19 cellular contexts compared by ENCODE assay signal in genomic region chr6:47144306-47144705, GRCh38.
DNase-seq lines count a peak whose midpoint lies in the region; ATAC-seq, FAIRE-seq and TF ChIP-seq lines count a peak whose summit lies in the region.
"Had no signal": no experiment of that assay in that cellular context is flagged by ENCODE, and none has a peak within 500 bp of the region (broad histone marks: within the 10 kb centered on the region; RNA-seq: fewer than 3 reads in every experiment).

No MANE protein-coding gene starts in this region.

- H3K79me2 ChIP-seq in HepG2 (ENCODE audit: insufficient read depth, low read length): no peaks in the 10 kb centered on the region
- H3K79me2 ChIP-seq in neural progenitor cell (ENCODE audit: low read depth): no peaks in the 10 kb centered on the region

- H3K4me3 ChIP-seq in HepG2 (replicated peaks in 1 of 3; ENCODE audit: insufficient read depth in 1 of 3, low read depth in 2 of 3, low read length in 3 of 3) (no peak overlapping the region), right lobe of liver (no peak overlapping the region), cardiac fibroblast (replicated peaks in 1 of 2; ENCODE audit: low read depth in 2 of 2, low read length in 2 of 2) (no peak overlapping the region), upper lobe of right lung (no peak overlapping the region), neural progenitor cell (no peak overlapping the region)
- H3K4me3 ChIP-seq: psoas muscle had no signal

- H3K27ac Mint-ChIP-seq in neural progenitor cell: no peak overlapping the region
- H3K27ac Mint-ChIP-seq: activated naive CD4-positive, alpha-beta T cell treated with anti-CD3 and anti-CD28 coated beads, Interleukin-2, amount 50 U/mL, for 72 hours; T-helper 17 cell had no signal

- H3K27ac ChIP-seq in HepG2 (ENCODE audit: extremely low read length, insufficient read depth, low read length): no peak overlapping the region
- H3K27ac ChIP-seq in right lobe of liver: no peak overlapping the region
- no peak overlapping the region for H3K27ac ChIP-seq in upper lobe of right lung
- H3K27ac ChIP-seq in neural progenitor cell: no peak overlapping the region
- H3K27ac ChIP-seq: psoas muscle, RWPE1 had no signal

- H3F3A ChIP-seq in neural progenitor cell (ENCODE audit: low read depth): no peaks in the 10 kb centered on the region

- H3K9ac ChIP-seq in HepG2 (ENCODE audit: insufficient read depth, low read depth, low read length): no peak overlapping the region
- H3K9ac ChIP-seq in neural progenitor cell: no peak overlapping the region

- H4K20me1 ChIP-seq in HepG2 (ENCODE audit: insufficient read depth, low read length) (no peaks in the 10 kb centered on the region), neural progenitor cell (ENCODE audit: low read depth) (no peaks in the 10 kb centered on the region)

- H3K4me3 Mint-ChIP-seq in neural progenitor cell: no peak overlapping the region
- H3K4me3 Mint-ChIP-seq: naive B cell, T-helper 17 cell had no signal

- H2AFZ ChIP-seq in HepG2 (ENCODE audit: low read length) (no peak overlapping the region), neural progenitor cell (replicated peaks) (no peak overlapping the region)

- no peaks in the 10 kb centered on the region for H3K27me3 ChIP-seq in HepG2 (ENCODE audit: control insufficient read depth in 1 of 2, insufficient read depth in 2 of 2, low read length in 2 of 2)
- no peaks in the 10 kb centered on the region for H3K27me3 ChIP-seq in right lobe of liver
- no peaks in the 10 kb centered on the region for H3K27me3 ChIP-seq in upper lobe of right lung
- no peaks in the 10 kb centered on the region for H3K27me3 ChIP-seq in neural progenitor cell

- peaks cover 3% of the 10 kb centered on the region for H3K9me3 Mint-ChIP-seq in neural progenitor cell
- H3K9me3 Mint-ChIP-seq: activated naive CD4-positive, alpha-beta T cell treated with anti-CD3 and anti-CD28 coated beads, Interleukin-2, amount 50 U/mL, for 72 hours had no signal

- H3K4me1 ChIP-seq in HepG2 (ENCODE audit: insufficient read depth, low read length): peaks cover 37% of the 10 kb centered on the region
- peaks cover 0 to 18% (median 9%) of the 10 kb centered on the region in 4 donors for H3K4me1 ChIP-seq in right lobe of liver
- peaks cover 8% of the 10 kb centered on the region for H3K4me1 ChIP-seq in upper lobe of right lung
- peaks cover 12% of the 10 kb centered on the region for H3K4me1 ChIP-seq in neural progenitor cell
- H3K4me1 ChIP-seq: psoas muscle had no signal

- H3K27me3 Mint-ChIP-seq in neural progenitor cell (ENCODE audit: insufficient read depth, low read depth): peaks cover 3% of the 10 kb centered on the region

- 86% methylated on average over 4 of the region's 4 CpGs for WGBS in HepG2 (ENCODE audit: low lambda C conversion rate)
- WGBS in right lobe of liver (ENCODE audit: insufficient coverage, low coverage, low lambda C conversion rate, missing lambda C conversion rate): 64% methylated on average over 4 of the region's 4 CpGs

- TF ChIP-seq CTCF in HepG2 (CRISPR knock-in tag; IDR thresholded peaks at IDR 0.05): no peak
- TF ChIP-seq CTCF in right lobe of liver (IDR thresholded peaks at IDR 0.05): no peak
- no peak for TF ChIP-seq CTCF in cardiac fibroblast (IDR thresholded peaks at IDR 0.05; ENCODE audit: low read depth, low read length)
- TF ChIP-seq CTCF in upper lobe of right lung (IDR thresholded peaks at IDR 0.05): no peak
- no peak for TF ChIP-seq CTCF in neural progenitor cell (IDR thresholded peaks at IDR 0.05)

- TF ChIP-seq EP300 in HepG2 (IDR thresholded peaks at IDR 0.05; ENCODE audit: low read depth in 2 of 2, low read length in 2 of 2) (no peak), HepG2 (CRISPR knock-in tag; IDR thresholded peaks at IDR 0.05; ENCODE audit: borderline replicate concordance) (no peak)

- intact Hi-C loops in HepG2 (cut with micrococcal nuclease; ENCODE audit: unreplicated experiment) (no loop called here), right lobe of liver (cut with DNase I) (no loop called here), left cardiac atrium (cut with DNase I) (no loop called here), upper lobe of right lung (cut with DNase I) (no loop called here)

- TF ChIP-seq POLR2A in HepG2 (IDR thresholded peaks at IDR 0.05; ENCODE audit: insufficient read depth in 1 of 2, low read depth in 2 of 2, low read length in 2 of 2): no peak
- TF ChIP-seq POLR2A in right lobe of liver (IDR thresholded peaks at IDR 0.05): no peak

- peaks cover 25% of the 10 kb centered on the region for H3K4me1 Mint-ChIP-seq in neural progenitor cell
- H3K4me1 Mint-ChIP-seq: naive B cell, T-helper 17 cell had no signal

- in situ Hi-C loops in HepG2 (cut with HindIII; ENCODE audit: extremely low pct_ligation_motif_present, low pct_unique_long_range_greater_than_20kb): no loop called here

- no peak for DNase-seq in HepG2 (ENCODE audit: low spot score)
- DNase-seq in right lobe of liver: no peak
- DNase-seq in cardiac fibroblast (ENCODE audit: low read depth in 2 of 2): peak; percentile 96 to 98
- DNase-seq in left cardiac atrium: no peak
- DNase-seq in upper lobe of right lung: no peak
- no peak for DNase-seq in neural progenitor cell (ENCODE audit: low spot score)
- no peak for DNase-seq in effector CD8-positive, alpha-beta T cell (lab: John Stamatoyannopoulos, UW)
- DNase-seq: activated CD4-positive, alpha-beta T cell treated with anti-CD3 and anti-CD28 coated beads for 4 hours; caudate nucleus; GF-D8; hypothalamus; naive B cell; NCI-H2029 treated with DMSO at 0.1 percent for 48 hours; NCI-H526 treated with DMSO at 0.1 percent for 48 hours; psoas muscle; T-helper 17 cell had no signal

- CTCF ChIA-PET in HepG2 (lab: Yijun Ruan, JAX; ENCODE audit: low intra/inter-chr PET ratio, low total read pairs): interaction anchor here (0.7 kb wide), 1 partner anchor 47 kb away, joined by 4 read pairs; no protein-coding TSS in a partner anchor

- POLR2A ChIA-PET in HepG2 (lab: Yijun Ruan, JAX): no interaction called here

- H3K9me3 ChIP-seq in HepG2 (ENCODE audit: low read length): no peaks in the 10 kb centered on the region
- no peaks in the 10 kb centered on the region for H3K9me3 ChIP-seq in right lobe of liver
- no peaks in the 10 kb centered on the region for H3K9me3 ChIP-seq in upper lobe of right lung
- no peaks in the 10 kb centered on the region for H3K9me3 ChIP-seq in neural progenitor cell (ENCODE audit: low read depth)
- H3K9me3 ChIP-seq: psoas muscle had no signal

- TF ChIP-seq RAD21 in HepG2 (CRISPR knock-in tag; IDR thresholded peaks at IDR 0.05): no peak

- FAIRE-seq in HepG2 (lab: Jason Lieb, UNC): no peak

- ATAC-seq in HepG2 (no peak), right lobe of liver (no peak), left cardiac atrium (peak; percentile 44 to 65), upper lobe of right lung (peak; percentile 50), GM18511 (IDR thresholded peaks at IDR 0.05; ENCODE audit: unreplicated experiment) (no peak)
- ATAC-seq: activated naive CD4-positive, alpha-beta T cell treated with anti-CD3 and anti-CD28 coated beads, Interleukin-2, amount 50 U/mL, for 72 hours; T-helper 17 cell had no signal

- no TSS peak for BruUV-seq in HepG2 (replicated peaks; lab: Mats Ljungman, UMichigan)

- H3K36me3 ChIP-seq in HepG2 (replicated peaks in 1 of 2; ENCODE audit: control insufficient read depth in 1 of 2, insufficient read depth in 2 of 2, low read length in 2 of 2) (no peaks in the 10 kb centered on the region), right lobe of liver (no peaks in the 10 kb centered on the region), upper lobe of right lung (no peaks in the 10 kb centered on the region), neural progenitor cell (no peaks in the 10 kb centered on the region)

- no peaks in the 10 kb centered on the region for H3K36me3 Mint-ChIP-seq in neural progenitor cell
- H3K36me3 Mint-ChIP-seq: activated naive CD4-positive, alpha-beta T cell treated with anti-CD3 and anti-CD28 coated beads, Interleukin-2, amount 50 U/mL, for 72 hours; naive B cell had no signal

- H3K4me2 ChIP-seq in HepG2 (ENCODE audit: low read depth, low read length) (no peak overlapping the region), neural progenitor cell (no peak overlapping the region)

TF ChIP-seq in HepG2, 621 proteins besides CTCF, POLR2A, EP300 and RAD21 (continues in another document):
- TF ChIP-seq TCF7 (IDR thresholded peaks at IDR 0.05; ENCODE audit: low read depth): no peak
- no peak for TF ChIP-seq HOXD1 (CRISPR knock-in tag; IDR thresholded peaks at IDR 0.05)
- TF ChIP-seq SOX13 (IDR thresholded peaks at IDR 0.05): no peak
- TF ChIP-seq SOX13 (CRISPR knock-in tag; conservative IDR thresholded peaks at IDR 0.05 in 1 of 2, IDR thresholded peaks at IDR 0.05 in 1 of 2): no peak
- TF ChIP-seq RBM22 (optimal IDR thresholded peaks at IDR 0.05; ENCODE audit: low read length): no peak
- TF ChIP-seq GATAD2A (CRISPR knock-in tag; IDR thresholded peaks at IDR 0.05): 0 out of 2 replicates have a peak, but pooled peaks have one; percentile 9

Comparison
In these comparisons a context has a peak if more than half of its experiments do, and no peak if none do; other contexts are left out.
1. ATAC-seq: peak in left cardiac atrium (2 of 2) and upper lobe of right lung (single experiment); none in HepG2 (single experiment), right lobe of liver (0 of 4) and GM18511 (single experiment).
2. DNase-seq: peak in cardiac fibroblast (2 of 2); none in HepG2 (single experiment), right lobe of liver (0 of 3), left cardiac atrium (single experiment), upper lobe of right lung (single experiment), neural progenitor cell (single experiment) and effector CD8-positive, alpha-beta T cell (single experiment).